8 cellular contexts compared by ENCODE assay signal in the genomic region with DNA sequence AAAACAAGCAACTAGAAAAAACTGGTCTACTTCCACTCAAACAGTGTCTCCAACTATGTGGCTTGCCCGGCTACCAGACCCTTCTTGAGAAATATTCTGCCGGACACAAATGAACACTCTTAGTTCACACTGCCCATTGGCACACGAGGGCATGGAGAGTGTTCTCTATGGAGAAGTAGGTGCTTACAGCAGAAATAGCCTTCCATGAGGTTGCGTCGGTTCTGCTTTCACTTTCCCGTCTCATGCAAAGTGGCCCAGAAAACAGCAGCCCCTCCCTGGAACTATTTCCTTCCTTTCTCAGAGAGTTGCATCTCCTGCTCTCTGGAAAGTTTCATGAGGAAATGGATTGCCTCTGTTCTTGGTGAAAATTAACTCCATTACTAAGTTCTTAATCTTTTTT. TPM values are rescaled to one million over a fixed set of nuclear protein-coding genes. Genes with fewer than 3 reads are reported as not detected.
DNase-seq lines count a peak whose midpoint lies in the region; ATAC-seq and TF ChIP-seq lines count a peak whose summit lies in the region.

No MANE protein-coding gene starts in this region.

- H3K9me3 ChIP-seq in left ventricle myocardium inferior (replicated peaks) (no peaks in the 10 kb centered on the region), smooth muscle cell (replicated peaks; ENCODE audit: low read depth) (no peaks in the 10 kb centered on the region)

- H3K79me2 ChIP-seq in ACC112 (ENCODE audit: control insufficient read depth, insufficient read depth, low read length, unreplicated experiment), result no peaks in the 10 kb centered on the region
- no peaks in the 10 kb centered on the region for H3K79me2 ChIP-seq in KMS-11 (ENCODE audit: insufficient read depth, low read depth)
- H3K79me2 ChIP-seq in smooth muscle cell (ENCODE audit: low read depth), result no peaks in the 10 kb centered on the region

- no peaks in the 10 kb centered on the region for H3F3A ChIP-seq in smooth muscle cell (ENCODE audit: low read depth)

- H3K4me3 Mint-ChIP-seq in activated naive CD4-positive, alpha-beta T cell treated with anti-CD3 and anti-CD28 coated beads, Interleukin-2, amount 10 ng/mL, durations not matched to agents 7 days and 5 days, result no peak overlapping the region
- H3K4me3 Mint-ChIP-seq in progenitor cell of endocrine pancreas (ENCODE audit: low read depth), result no peak overlapping the region

- CTCF ChIA-PET in activated naive CD4-positive, alpha-beta T cell treated with anti-CD3 and anti-CD28 coated beads, Interleukin-2, amount 10 ng/mL, durations not matched to agents 7 days and 5 days (lab: Charles Lee), result interaction anchor here (0.8 to 1.5 kb wide), 2 partner anchors 72 to 136 kb away, joined by 3 read pairs; no protein-coding TSS in a partner anchor

- DNase-seq in activated naive CD4-positive, alpha-beta T cell treated with anti-CD3 and anti-CD28 coated beads, Interleukin-2, amount 10 ng/mL, durations not matched to agents 7 days and 5 days, result peak; percentile 45
- peak; percentile 49 for DNase-seq in left ventricle myocardium inferior
- DNase-seq in smooth muscle cell (lab: John Stamatoyannopoulos, UW; ENCODE audit: unreplicated experiment), result no peak
- no peak for DNase-seq in progenitor cell of endocrine pancreas (ENCODE audit: low spot score, unreplicated experiment)
- DNase-seq in NCI-H2081 treated with DMSO at 0.1 percent for 48 hours (lab: John Stamatoyannopoulos, UW), result no peak

- peak overlapping the region; percentile 66 for H3K4me3 ChIP-seq in ACC112 (ENCODE audit: low read depth, low read length)
- no peak overlapping the region for H3K4me3 ChIP-seq in KMS-11 (IDR thresholded peaks at IDR 0.05; ENCODE audit: insufficient read depth, low read depth, low read length)
- H3K4me3 ChIP-seq in left ventricle myocardium inferior, result peak overlapping the region; percentile 32
- H3K4me3 ChIP-seq in smooth muscle cell, result peak overlapping the region; percentile 24

- H3K27me3 ChIP-seq in ACC112 (ENCODE audit: insufficient read depth, low read length) (peaks cover 5% of the 10 kb centered on the region; the same call in 1 of the 2 replicates), KMS-11 (ENCODE audit: insufficient read depth, low read depth) (no peaks in the 10 kb centered on the region), left ventricle myocardium inferior (ENCODE audit: low read depth) (peaks cover 11% of the 10 kb centered on the region), smooth muscle cell (ENCODE audit: low read depth) (no peaks in the 10 kb centered on the region)

- WGBS in smooth muscle cell (ENCODE audit: low lambda C conversion rate), result 28% methylated on average over 6 of the region's 6 CpGs

- peaks cover 17% of the 10 kb centered on the region for H3K4me1 Mint-ChIP-seq in activated naive CD4-positive, alpha-beta T cell treated with anti-CD3 and anti-CD28 coated beads, Interleukin-2, amount 10 ng/mL, durations not matched to agents 7 days and 5 days
- H3K4me1 Mint-ChIP-seq in progenitor cell of endocrine pancreas (ENCODE audit: low read depth), result peaks cover 25% of the 10 kb centered on the region

- H3K4me1 ChIP-seq in ACC112 (ENCODE audit: control insufficient read depth, insufficient read depth, low read length, unreplicated experiment) (peaks cover 15% of the 10 kb centered on the region), KMS-11 (ENCODE audit: low read depth, poor library complexity, severe bottlenecking) (no peaks in the 10 kb centered on the region), left ventricle myocardium inferior (peaks cover 49% of the 10 kb centered on the region), smooth muscle cell (ENCODE audit: low read depth) (no peaks in the 10 kb centered on the region)

- H2AFZ ChIP-seq in ACC112 (ENCODE audit: low read length, unreplicated experiment) (peak overlapping the region; percentile 78), KMS-11 (ENCODE audit: low read depth) (peak overlapping the region; percentile 16; the same call in 1 of the 2 replicates), smooth muscle cell (ENCODE audit: low read depth) (peak overlapping the region; percentile 88)

- H4K20me1 ChIP-seq in KMS-11 (ENCODE audit: insufficient read depth), result no peaks in the 10 kb centered on the region
- no peaks in the 10 kb centered on the region for H4K20me1 ChIP-seq in smooth muscle cell (ENCODE audit: low read depth)

- peak; percentile 65 for ATAC-seq in GM18909 (IDR thresholded peaks at IDR 0.05; ENCODE audit: poor library complexity, unreplicated experiment)

- no peaks in the 10 kb centered on the region for H3K36me3 ChIP-seq in ACC112 (ENCODE audit: insufficient read depth, low read length)
- no peaks in the 10 kb centered on the region for H3K36me3 ChIP-seq in KMS-11 (ENCODE audit: insufficient read depth)
- no peaks in the 10 kb centered on the region for H3K36me3 ChIP-seq in left ventricle myocardium inferior
- no peaks in the 10 kb centered on the region for H3K36me3 ChIP-seq in smooth muscle cell (ENCODE audit: low read depth)

- intact Hi-C loops in left ventricle myocardium inferior (cut with micrococcal nuclease), result loop anchor here (5.0 kb wide), 1 partner anchor 63 kb away; no protein-coding TSS in a partner anchor

- no peaks in the 10 kb centered on the region for H3K36me3 Mint-ChIP-seq in activated naive CD4-positive, alpha-beta T cell treated with anti-CD3 and anti-CD28 coated beads, Interleukin-2, amount 10 ng/mL, durations not matched to agents 7 days and 5 days
- H3K36me3 Mint-ChIP-seq in progenitor cell of endocrine pancreas (ENCODE audit: insufficient read depth), result no peaks in the 10 kb centered on the region

- H3K4me2 ChIP-seq in KMS-11, result 0 out of 2 replicates have a peak overlapping the region, but pooled peaks have one; percentile 27
- H3K4me2 ChIP-seq in smooth muscle cell, result peak overlapping the region; percentile 76

- peaks cover 52% of the 10 kb centered on the region for H3K27me3 Mint-ChIP-seq in activated naive CD4-positive, alpha-beta T cell treated with anti-CD3 and anti-CD28 coated beads, Interleukin-2, amount 10 ng/mL, durations not matched to agents 7 days and 5 days
- peaks cover 23% of the 10 kb centered on the region for H3K27me3 Mint-ChIP-seq in progenitor cell of endocrine pancreas

- TF ChIP-seq CTCF in KMS-11 (conservative IDR thresholded peaks at IDR 0.05; ENCODE audit: low read depth, low read length) (no peak), left ventricle myocardium inferior (IDR thresholded peaks at IDR 0.05; ENCODE audit: borderline replicate concordance) (no peak), smooth muscle cell (IDR thresholded peaks at IDR 0.05; ENCODE audit: borderline replicate concordance, insufficient read depth, poor library complexity, severe bottlenecking) (no peak), progenitor cell of endocrine pancreas (IDR thresholded peaks at IDR 0.05; ENCODE audit: unreplicated experiment) (no peak)

- peak overlapping the region; percentile 16; the same call in 1 of the 2 replicates for H3K27ac ChIP-seq in ACC112 (ENCODE audit: low read depth, low read length)
- H3K27ac ChIP-seq in KMS-11, result no peak overlapping the region
- peak overlapping the region; percentile 93 for H3K27ac ChIP-seq in left ventricle myocardium inferior (replicated peaks)
- H3K27ac ChIP-seq in smooth muscle cell (ENCODE audit: low read depth), result no peak overlapping the region

- H3K27ac Mint-ChIP-seq in activated naive CD4-positive, alpha-beta T cell treated with anti-CD3 and anti-CD28 coated beads, Interleukin-2, amount 10 ng/mL, durations not matched to agents 7 days and 5 days, result no peak overlapping the region
- no peak overlapping the region for H3K27ac Mint-ChIP-seq in progenitor cell of endocrine pancreas

- no peaks in the 10 kb centered on the region for H3K9me3 Mint-ChIP-seq in activated naive CD4-positive, alpha-beta T cell treated with anti-CD3 and anti-CD28 coated beads, Interleukin-2, amount 10 ng/mL, durations not matched to agents 7 days and 5 days
- H3K9me3 Mint-ChIP-seq in progenitor cell of endocrine pancreas (ENCODE audit: low read depth), result no peaks in the 10 kb centered on the region

- H3K9ac ChIP-seq in KMS-11 (no peak overlapping the region), smooth muscle cell (ENCODE audit: low read depth) (no peak overlapping the region)

RNA-seq across cellular contexts. Expression of gene HLA-DOA, which starts 9.5 kb away (rescaled TPM):
- 1.8 TPM for total RNA-seq in left ventricle myocardium inferior
- total RNA-seq in smooth muscle cell, result 0.09 TPM in 1 of 2 replicates, not detected in the other
- polyA plus RNA-seq in smooth muscle cell, result 0.26 TPM in 1 of 2 replicates, not detected in the other
- total RNA-seq in progenitor cell of endocrine pancreas, result 4.1 and 5.6 TPM in 2 replicates

RNA-seq across cellular contexts. Expression of gene BRD2, which starts 50.5 kb away (rescaled TPM):
- total RNA-seq in left ventricle myocardium inferior, result 63.4 TPM
- total RNA-seq in smooth muscle cell, result 205 and 244 TPM in 2 replicates
- polyA plus RNA-seq in smooth muscle cell, result 162 and 197 TPM in 2 replicates
- total RNA-seq in progenitor cell of endocrine pancreas, result 229 and 238 TPM in 2 replicates

RNA-seq across cellular contexts. Expression of gene HLA-DPA1, which starts 54.5 kb away (rescaled TPM):
- total RNA-seq in left ventricle myocardium inferior, result 28.8 TPM
- total RNA-seq in smooth muscle cell, result 1.1 and 1.6 TPM in 2 replicates
- polyA plus RNA-seq in smooth muscle cell, result 1.1 and 1.3 TPM in 2 replicates
- 0.89 and 1.8 TPM in 2 replicates for total RNA-seq in progenitor cell of endocrine pancreas

RNA-seq across cellular contexts. Expression of gene HLA-DPB1, which starts 56.9 kb away (rescaled TPM):
- 34.1 TPM for total RNA-seq in left ventricle myocardium inferior
- 10.8 and 14.8 TPM in 2 replicates for total RNA-seq in smooth muscle cell
- polyA plus RNA-seq in smooth muscle cell, result 19.4 and 20.3 TPM in 2 replicates
- total RNA-seq in progenitor cell of endocrine pancreas, result 13.5 and 17.9 TPM in 2 replicates

Comparison
In these comparisons a context has a peak if more than half of its experiments do, and no peak if none do; other contexts are left out.
1. H2AFZ ChIP-seq: peak in every context shown above with its lines; median percentile 88 in smooth muscle cell; 78 in ACC112; 16 in KMS-11.
2. H3K27ac ChIP-seq: peak in ACC112 (single experiment) and left ventricle myocardium inferior (single experiment); none in KMS-11 (single experiment) and smooth muscle cell (single experiment).
3. DNase-seq: peak in activated naive CD4-positive, alpha-beta T cell treated with anti-CD3 and anti-CD28 coated beads, Interleukin-2, amount 10 ng/mL, durations not matched to agents 7 days and 5 days (single experiment) and left ventricle myocardium inferior (single experiment); none in smooth muscle cell (single experiment), progenitor cell of endocrine pancreas (single experiment) and NCI-H2081 treated with DMSO at 0.1 percent for 48 hours (single experiment).
4. RNA of gene HLA-DPA1, which starts 54.5 kb away (total RNA-seq): 28.8 TPM in left ventricle myocardium inferior (single experiment); 1.1 to 1.6 TPM in smooth muscle cell and 0.89 to 1.8 TPM in progenitor cell of endocrine pancreas; every median in the first group is over 10 times any median in the second.